ENCODE assay signal across 22 cellular contexts in genomic region chr14:79630561-79630960, GRCh38.
"Had no signal": no experiment of that assay in that cellular context is flagged by ENCODE, and none has a peak within 500 bp of the region (broad histone marks: within the 10 kb centered on the region; RNA-seq: fewer than 3 reads in every experiment).

No MANE protein-coding gene starts in this region.

- H3K27me3 Mint-ChIP-seq: IgD-negative memory B cell had no signal

- H3K4me1 Mint-ChIP-seq: IgD-negative memory B cell had no signal

- DNase-seq: Kasumi-1, MV-4-11, NCI-H1048, NCI-H1105, NCI-H1417, NCI-H1436 treated with DMSO at 0.1 percent for 48 hours, NCI-H1694, NCI-H187 treated with DMSO at 0.1 percent for 48 hours, NCI-H2029 treated with DMSO at 0.1 percent for 48 hours, NCI-H2171 treated with DMSO at 0.1 percent for 48 hours, NCI-H510A, NCI-H524 treated with DMSO at 0.1 percent for 48 hours, NCI-H69, NCI-H774, Right ventricle myocardium superior, SIG-M5 had no signal

- H3K27me3 ChIP-seq: SJSA1 had no signal

- H3K36me3 Mint-ChIP-seq: IgD-negative memory B cell had no signal

- H3K4me3 Mint-ChIP-seq: IgD-negative memory B cell had no signal

- H3K9ac ChIP-seq: KMS-11 had no signal

- H3K9me3 ChIP-seq: SJSA1 had no signal

- H3K27ac ChIP-seq: KMS-11, SJSA1, SK-N-MC had no signal

- H3K4me3 ChIP-seq: K562, SJSA1, SK-N-MC had no signal

- ATAC-seq: HepG2, K562 had no signal

- H3K36me3 ChIP-seq: SJSA1 had no signal

- H3K4me2 ChIP-seq: KMS-11 had no signal

- H3K4me1 ChIP-seq: SJSA1 had no signal

- H3K27ac Mint-ChIP-seq: IgD-negative memory B cell had no signal
